ENCODE assay signal across 8 cellular contexts in genomic region chr15:83012038-83012490, GRCh38. TPM values are rescaled to one million over a fixed set of nuclear protein-coding genes. Genes with fewer than 3 reads are reported as not detected.
DNase-seq lines count a peak whose midpoint lies in the region; ATAC-seq, FAIRE-seq and TF ChIP-seq lines count a peak whose summit lies in the region.

No MANE protein-coding gene starts in this region.

- no peaks in the 10 kb centered on the region for H3K9me3 ChIP-seq in OCI-LY7 (ENCODE audit: low read length)
- H3K9me3 ChIP-seq in endothelial cell of umbilical vein (replicated peaks; ENCODE audit: control insufficient read depth, insufficient read depth, low read length), result no peaks in the 10 kb centered on the region
- H3K9me3 ChIP-seq in parathyroid adenoma (ENCODE audit: control insufficient read depth, low read length), result no peaks in the 10 kb centered on the region

- H3K9me2 ChIP-seq in OCI-LY7 (ENCODE audit: insufficient read depth, low read length), result no peaks in the 10 kb centered on the region

- no peak for FAIRE-seq in endothelial cell of umbilical vein (lab: Jason Lieb, UNC)

- H3K27ac ChIP-seq in OCI-LY7 (ENCODE audit: low read depth, low read length, poor library complexity, severe bottlenecking), result peak overlapping the region; percentile 74
- peak overlapping the region; percentile 64 for H3K27ac ChIP-seq in endothelial cell of umbilical vein (ENCODE audit: insufficient read depth, low read depth, low read length)
- peak overlapping the region; percentile 2 for H3K27ac ChIP-seq in parathyroid adenoma

- H3K79me2 ChIP-seq in OCI-LY7 (ENCODE audit: insufficient read depth, low read depth, low read length) (peaks cover 12% of the 10 kb centered on the region), endothelial cell of umbilical vein (ENCODE audit: control insufficient read depth, insufficient read depth, low read length) (peaks cover 11% of the 10 kb centered on the region), parathyroid adenoma (peaks cover 2% of the 10 kb centered on the region)

- BruUV-seq in OCI-LY7 (replicated peaks; lab: Mats Ljungman, UMichigan), result TSS peak; percentile 78
- BruUV-seq in endothelial cell of umbilical vein (replicated peaks; lab: Mats Ljungman, UMichigan), result TSS peak; percentile 92

- H3K4me2 ChIP-seq in OCI-LY7 (ENCODE audit: low read length) (peak overlapping the region; percentile 77), endothelial cell of umbilical vein (ENCODE audit: insufficient read depth, low read length) (peak overlapping the region; percentile 49), parathyroid adenoma (ENCODE audit: low read length) (peak overlapping the region; percentile 72)

- CTCF ChIA-PET in OCI-LY7 (lab: Charles Lee; ENCODE audit: unreplicated experiment), result interaction anchor here (1.3 to 1.9 kb wide), 2 partner anchors 55 to 197 kb away, joined by 3 to 6 read pairs; partner anchors contain the start of gene BTBD1
- CTCF ChIA-PET in endothelial cell of umbilical vein (lab: Charles Lee), result interaction anchor here (1.2 to 3.5 kb wide), 21 partner anchors 10 to 481 kb away, joined by 3 to 22 read pairs (median 6); partner anchors contain the start of genes BTBD1, HDGFL3, RAMAC and TM6SF1

- no peaks in the 10 kb centered on the region for H3K9me1 ChIP-seq in endothelial cell of umbilical vein (replicated peaks; ENCODE audit: control insufficient read depth, extremely low read depth, insufficient read depth, low read length)

- POLR2A ChIA-PET in OCI-LY7 (lab: Charles Lee), result interaction anchor here (0.5 to 2.4 kb wide), 8 partner anchors 10 to 1887 kb away, joined by 3 to 6 read pairs (median 4); no protein-coding TSS in a partner anchor
- POLR2A ChIA-PET in endothelial cell of umbilical vein (lab: Charles Lee), result interaction anchor here (1.1 kb wide), 2 partner anchors 26 to 97 kb away, joined by 3 to 4 read pairs; partner anchors contain the start of gene RAMAC

- DNase-seq in GM06990 (ENCODE audit: extremely low read depth, insufficient read length) (no peak), OCI-LY7 (ENCODE audit: low spot score) (no peak), endothelial cell of umbilical vein (ENCODE audit: low read depth, low spot score) (no peak), GM19240 (ENCODE audit: insufficient read length, low spot score) (no peak), posterior vena cava (ENCODE audit: low spot score) (no peak), NCI-H128 (lab: John Stamatoyannopoulos, UW; ENCODE audit: unreplicated experiment) (no peak)

- H3K4me1 ChIP-seq in OCI-LY7 (ENCODE audit: insufficient read depth, low read length, poor library complexity, severe bottlenecking), result peaks cover 23% of the 10 kb centered on the region
- peaks cover 19% of the 10 kb centered on the region for H3K4me1 ChIP-seq in endothelial cell of umbilical vein (ENCODE audit: control insufficient read depth, extremely low read depth, insufficient read depth, low read length)
- H3K4me1 ChIP-seq in parathyroid adenoma, result peaks cover 8% of the 10 kb centered on the region

- ATAC-seq in HG02885 (IDR thresholded peaks at IDR 0.05; ENCODE audit: poor library complexity, unreplicated experiment), result no peak

- TF ChIP-seq CTCF in GM06990 (IDR thresholded peaks at IDR 0.05; ENCODE audit: insufficient read depth, low read length, poor library complexity, severe bottlenecking), result no peak
- TF ChIP-seq CTCF in OCI-LY7 (conservative IDR thresholded peaks at IDR 0.05; ENCODE audit: low read length), result no peak
- TF ChIP-seq CTCF in endothelial cell of umbilical vein (IDR thresholded peaks at IDR 0.05; ENCODE audit: extremely low read depth in 1 of 2, insufficient read depth in 1 of 2, low read depth in 1 of 2, low read length in 2 of 2), result no peak
- no peak for TF ChIP-seq CTCF in parathyroid adenoma (IDR thresholded peaks at IDR 0.05)

- H4K20me1 ChIP-seq in OCI-LY7 (ENCODE audit: insufficient read depth, low read length) (peaks cover 8% of the 10 kb centered on the region; the same call in 1 of the 2 replicates), endothelial cell of umbilical vein (replicated peaks; ENCODE audit: control insufficient read depth, extremely low read depth, insufficient read depth, low read length) (no peaks in the 10 kb centered on the region)

- peak overlapping the region; percentile 66 for H3K9ac ChIP-seq in endothelial cell of umbilical vein (replicated peaks; ENCODE audit: extremely low read depth, insufficient read depth, low read length)
- no peak overlapping the region for H3K9ac ChIP-seq in parathyroid adenoma

- dilution Hi-C loops in endothelial cell of umbilical vein (cut with MboI; ENCODE audit: extremely low pct_ligation_motif_present, low sequenced_read_pairs), result no loop called here

- H3K4me3 ChIP-seq in GM06990 (replicated peaks; ENCODE audit: low read depth, low read length) (peak overlapping the region; percentile 82), OCI-LY7 (ENCODE audit: low read depth, low read length, poor library complexity, severe bottlenecking) (peak overlapping the region; percentile 93), endothelial cell of umbilical vein (replicated peaks in 1 of 3; ENCODE audit: insufficient read depth in 1 of 3, low read depth in 1 of 3, low read length in 3 of 3) (peak overlapping the region in 2 of 3 experiments; percentile 87 to 100), parathyroid adenoma (ENCODE audit: low read depth, low read length) (peak overlapping the region; percentile 80)

- intact Hi-C loops in OCI-LY7 (cut with micrococcal nuclease; ENCODE audit: unreplicated experiment) (no loop called here), endothelial cell of umbilical vein (cut with micrococcal nuclease) (loop anchor here (5.0 to 10.0 kb wide), 3 partner anchors 270 to 553 kb away; partner anchors contain the start of genes BNC1 and RPS17), posterior vena cava (cut with DNase I) (loop anchor here (5.0 to 10.0 kb wide), 2 partner anchors 53 to 55 kb away; partner anchors contain the start of gene BTBD1 (in 2 of the 2))

- no peak for TF ChIP-seq POLR2A in endothelial cell of umbilical vein (IDR thresholded peaks at IDR 0.05; ENCODE audit: low read depth, low read length)

- H3K27me3 ChIP-seq in GM06990 (replicated peaks; ENCODE audit: control insufficient read depth, insufficient read depth, low read length) (no peaks in the 10 kb centered on the region), endothelial cell of umbilical vein (ENCODE audit: control insufficient read depth in 2 of 2, insufficient read depth in 2 of 2, low read length in 2 of 2) (no peaks in the 10 kb centered on the region), parathyroid adenoma (ENCODE audit: control insufficient read depth, insufficient read depth, low read length) (no peaks in the 10 kb centered on the region)

- H3K36me3 ChIP-seq in GM06990 (ENCODE audit: control insufficient read depth, insufficient read depth, low read length) (peaks cover 3% of the 10 kb centered on the region), OCI-LY7 (ENCODE audit: insufficient read depth, low read length) (peaks cover 49% of the 10 kb centered on the region), endothelial cell of umbilical vein (ENCODE audit: control insufficient read depth in 2 of 2, extremely low read depth in 1 of 2, insufficient read depth in 2 of 2, low read length in 2 of 2) (peaks cover 6 to 7% of the 10 kb centered on the region in 2 experiments), parathyroid adenoma (ENCODE audit: control insufficient read depth, insufficient read depth, low read length) (no peaks in the 10 kb centered on the region)

- peak overlapping the region; percentile 91; the same call in 1 of the 2 replicates for H2AFZ ChIP-seq in OCI-LY7 (ENCODE audit: low read length)
- peak overlapping the region; percentile 83 for H2AFZ ChIP-seq in endothelial cell of umbilical vein (ENCODE audit: low read depth, low read length)
- H2AFZ ChIP-seq in parathyroid adenoma, result peak overlapping the region; percentile 77

RNA-seq across cellular contexts. Expression of gene C15orf40, which starts 0.6 kb away (rescaled TPM):
- 29.9 and 33.8 TPM in 2 replicates for total RNA-seq in OCI-LY7 (2014; rRNA removed; shearing (Covaris generic))
- total RNA-seq in OCI-LY7 (2022) (37.9 and 45.8 TPM in 2 replicates), endothelial cell of umbilical vein (20.9 and 27.9 TPM in 2 replicates), posterior vena cava (10 to 100 TPM; 11.0 to 13.0 TPM)
- 14.1 and 15.4 TPM in 2 replicates for polyA plus RNA-seq in endothelial cell of umbilical vein
- polyA plus RNA-seq in endothelial cell of umbilical vein (2011; cell fraction: cytosol; rRNA removed), result 24.4 and 29.1 TPM in 2 replicates
- polyA plus RNA-seq in endothelial cell of umbilical vein (2011; cell fraction: nucleus; rRNA removed), result 9.4 and 9.7 TPM in 2 replicates
- polyA plus RNA-seq in endothelial cell of umbilical vein (2012), result 16.5 and 28.4 TPM in 2 replicates
- 7.6 and 15.0 TPM in 2 replicates for polyA minus RNA-seq in endothelial cell of umbilical vein
- 13.9 TPM for polyA minus RNA-seq in endothelial cell of umbilical vein (2011; cell fraction: cytosol; rRNA and poly(A)+ RNA removed)
- polyA minus RNA-seq in endothelial cell of umbilical vein (2011; cell fraction: nucleus; rRNA and poly(A)+ RNA removed), result 12.1 and 15.8 TPM in 2 replicates

RNA-seq across cellular contexts. Expression of gene RAMAC, which starts 26.1 kb away (rescaled TPM):
- total RNA-seq in OCI-LY7 (2014; rRNA removed; shearing (Covaris generic)), result 28.1 and 39.0 TPM in 2 replicates
- total RNA-seq in OCI-LY7 (2022) (23.4 and 24.0 TPM in 2 replicates), endothelial cell of umbilical vein (14.1 and 15.2 TPM in 2 replicates), posterior vena cava (10 to 100 TPM; 12.8 to 14.2 TPM)
- 8.8 and 12.5 TPM in 2 replicates for polyA plus RNA-seq in endothelial cell of umbilical vein
- polyA plus RNA-seq in endothelial cell of umbilical vein (2011; cell fraction: cytosol; rRNA removed), result 14.1 and 14.3 TPM in 2 replicates
- 5.5 and 8.2 TPM in 2 replicates for polyA plus RNA-seq in endothelial cell of umbilical vein (2011; cell fraction: nucleus; rRNA removed)
- polyA plus RNA-seq in endothelial cell of umbilical vein (2012), result 15.4 and 19.2 TPM in 2 replicates
- 9.7 and 11.3 TPM in 2 replicates for polyA minus RNA-seq in endothelial cell of umbilical vein
- polyA minus RNA-seq in endothelial cell of umbilical vein (2011; cell fraction: cytosol; rRNA and poly(A)+ RNA removed), result 8.7 TPM
- 4.6 and 6.2 TPM in 2 replicates for polyA minus RNA-seq in endothelial cell of umbilical vein (2011; cell fraction: nucleus; rRNA and poly(A)+ RNA removed)

RNA-seq across cellular contexts. Expression of gene BTBD1, which starts 55.0 kb away (rescaled TPM):
- total RNA-seq in OCI-LY7 (2014; rRNA removed; shearing (Covaris generic)), result 95.4 and 99.5 TPM in 2 replicates
- total RNA-seq in OCI-LY7 (2022) (90.2 and 92.6 TPM in 2 replicates), endothelial cell of umbilical vein (56.9 and 58.0 TPM in 2 replicates), posterior vena cava (10 to 100 TPM; 42.4 TPM)
- polyA plus RNA-seq in endothelial cell of umbilical vein, result 28.0 and 30.8 TPM in 2 replicates
- polyA plus RNA-seq in endothelial cell of umbilical vein (2011; cell fraction: cytosol; rRNA removed), result 30.4 and 32.0 TPM in 2 replicates
- 24.7 and 30.5 TPM in 2 replicates for polyA plus RNA-seq in endothelial cell of umbilical vein (2011; cell fraction: nucleus; rRNA removed)
- 38.6 and 58.5 TPM in 2 replicates for polyA plus RNA-seq in endothelial cell of umbilical vein (2012)
- 51.7 and 56.0 TPM in 2 replicates for polyA minus RNA-seq in endothelial cell of umbilical vein
- polyA minus RNA-seq in endothelial cell of umbilical vein (2011; cell fraction: cytosol; rRNA and poly(A)+ RNA removed), result 87.7 TPM
- polyA minus RNA-seq in endothelial cell of umbilical vein (2011; cell fraction: nucleus; rRNA and poly(A)+ RNA removed), result 31.8 and 35.3 TPM in 2 replicates

RNA-seq across cellular contexts. Expression of gene HOMER2, which starts 59.5 kb away (rescaled TPM):
- 3.2 and 5.6 TPM in 2 replicates for total RNA-seq in OCI-LY7 (2014; rRNA removed; shearing (Covaris generic))
- 5.6 and 6.3 TPM in 2 replicates for total RNA-seq in OCI-LY7 (2022)
- total RNA-seq in endothelial cell of umbilical vein, result 0.60 and 0.97 TPM in 2 replicates
- polyA plus RNA-seq in endothelial cell of umbilical vein, result 0.40 and 0.68 TPM in 2 replicates
- polyA plus RNA-seq in endothelial cell of umbilical vein (2011; cell fraction: cytosol; rRNA removed), result 0.25 and 0.61 TPM in 2 replicates
- polyA plus RNA-seq in endothelial cell of umbilical vein (2011; cell fraction: nucleus; rRNA removed), result 0.72 and 0.80 TPM in 2 replicates
- polyA plus RNA-seq in endothelial cell of umbilical vein (2012), result 0.59 TPM in 1 of 2 replicates, not detected in the other
- polyA minus RNA-seq in endothelial cell of umbilical vein, result 1.0 and 3.3 TPM in 2 replicates
- polyA minus RNA-seq in endothelial cell of umbilical vein (2011; cell fraction: cytosol; rRNA and poly(A)+ RNA removed), result 1.4 TPM
- 1.5 and 1.6 TPM in 2 replicates for polyA minus RNA-seq in endothelial cell of umbilical vein (2011; cell fraction: nucleus; rRNA and poly(A)+ RNA removed)
- total RNA-seq in posterior vena cava, result 1 to 10 TPM; 2.7 to 3.0 TPM

Comparison
In these comparisons a context has a peak if more than half of its experiments do, and no peak if none do; other contexts are left out.
1. H3K27ac ChIP-seq: peak in every context shown above with its lines; median percentile 74 in OCI-LY7; 64 in endothelial cell of umbilical vein; 2 in parathyroid adenoma.